25 cellular contexts compared by ENCODE assay signal in the genomic region with DNA sequence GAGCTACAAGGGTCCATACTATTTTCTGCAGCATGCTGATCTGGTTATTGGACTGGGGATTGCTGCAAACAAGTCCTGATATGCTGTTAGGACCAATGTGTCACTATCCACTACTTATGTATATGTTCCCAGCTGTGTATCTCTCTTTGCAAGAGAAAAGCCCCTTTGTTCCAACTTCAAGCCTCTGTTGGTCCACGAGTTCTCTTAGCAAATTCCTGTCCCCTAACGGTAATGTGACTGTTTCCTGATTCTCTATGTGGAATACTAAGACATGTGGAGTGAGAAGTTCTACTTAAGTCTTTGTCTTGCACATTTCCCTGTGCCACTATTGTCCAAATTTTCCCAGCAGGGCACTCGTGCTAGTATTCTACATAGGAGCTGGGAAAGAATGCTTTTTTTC.
"Had no signal": no experiment of that assay in that cellular context is flagged by ENCODE, and none has a peak within 500 bp of the region (broad histone marks: within the 10 kb centered on the region; RNA-seq: fewer than 3 reads in every experiment).

No MANE protein-coding gene starts in this region.

- DNase-seq: activated B cell treated with CpG ODN at 0.5 μM for 24 hours; activated CD4-positive, alpha-beta T cell treated with anti-CD3 and anti-CD28 coated beads for 36 hours; activated CD4-positive, alpha-beta T cell treated with anti-CD3 and anti-CD28 coated beads, Interleukin-2, amount 50 U/mL, for 4 hours; activated CD8-positive, alpha-beta memory T cell treated with anti-CD3 and anti-CD28 coated beads for 24 hours; activated CD8-positive, alpha-beta memory T cell treated with anti-CD3 and anti-CD28 coated beads, Interleukin-2, amount 50 U/mL, for 4 hours; activated naive CD4-positive, alpha-beta T cell; activated T-cell treated with anti-CD3 and anti-CD28 coated beads, Interleukin-2, amount 50 U/mL, for 4 hours; adrenal gland; central memory CD4-positive, alpha-beta T cell; dermis blood vessel endothelial cell; effector CD8-positive, alpha-beta T cell; foreskin keratinocyte; immature natural killer cell; kidney glomerular epithelial cell; left ventricle myocardium inferior; mammary epithelial cell; nucleus accumbens; stimulated activated CD4-positive, alpha-beta T cell treated with anti-CD3 and anti-CD28 coated beads, Interleukin-15, amount 100 ng/mL, for 24 hours; stomach; T1000; testis; trophoblast cell had no signal

- H3K27me3 ChIP-seq: adrenal gland, foreskin keratinocyte, hepatocyte, stomach, testis, vagina had no signal

- H3K36me3 ChIP-seq: adrenal gland, left ventricle myocardium inferior, stomach, vagina had no signal

- H3K4me1 ChIP-seq: adrenal gland, foreskin keratinocyte, left ventricle myocardium inferior, stomach, testis, vagina had no signal

- H3K4me3 ChIP-seq: adrenal gland, hepatocyte, left ventricle myocardium inferior, smooth muscle cell, stomach, testis, vagina had no signal

- H3K27ac ChIP-seq: adrenal gland, foreskin keratinocyte, hepatocyte, left ventricle myocardium inferior, stomach, testis, vagina had no signal

- H3K9me3 ChIP-seq: adrenal gland, left ventricle myocardium inferior, testis, vagina had no signal
